In the genomic region with DNA sequence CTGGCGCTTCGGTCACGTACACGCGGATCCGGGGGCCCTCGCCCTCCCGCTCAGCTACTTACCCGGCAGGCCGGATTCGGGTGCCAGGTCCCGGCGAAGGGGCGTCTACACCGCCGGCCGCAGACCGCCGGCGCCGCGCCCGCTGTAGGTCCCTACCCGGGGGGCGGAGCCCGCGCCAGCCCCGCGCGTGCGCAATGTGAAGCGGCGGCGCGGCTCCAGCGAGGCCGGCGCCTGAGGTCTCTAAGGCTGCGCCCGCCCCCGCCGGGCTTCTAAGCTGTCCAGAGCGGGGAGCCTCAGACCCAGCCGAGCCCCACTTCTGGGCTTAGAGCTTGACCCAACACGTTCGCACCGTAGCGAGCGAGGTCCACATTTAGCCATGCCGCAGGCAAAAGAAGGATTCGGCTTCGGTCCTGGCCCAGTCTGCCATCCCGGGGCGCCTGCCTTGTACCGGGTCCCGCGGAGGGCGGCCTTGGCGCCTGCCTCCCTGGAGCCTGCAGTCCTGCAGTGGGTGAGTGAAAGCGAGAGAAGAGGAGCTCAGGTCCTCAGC, we compare ENCODE assay signal across 1 cellular context.
A peak's percentile ranks its signal among the peaks of the same experiment; 100 is the strongest.
TF ChIP-seq lines count a peak whose summit lies in the region.

A gene with protein sequence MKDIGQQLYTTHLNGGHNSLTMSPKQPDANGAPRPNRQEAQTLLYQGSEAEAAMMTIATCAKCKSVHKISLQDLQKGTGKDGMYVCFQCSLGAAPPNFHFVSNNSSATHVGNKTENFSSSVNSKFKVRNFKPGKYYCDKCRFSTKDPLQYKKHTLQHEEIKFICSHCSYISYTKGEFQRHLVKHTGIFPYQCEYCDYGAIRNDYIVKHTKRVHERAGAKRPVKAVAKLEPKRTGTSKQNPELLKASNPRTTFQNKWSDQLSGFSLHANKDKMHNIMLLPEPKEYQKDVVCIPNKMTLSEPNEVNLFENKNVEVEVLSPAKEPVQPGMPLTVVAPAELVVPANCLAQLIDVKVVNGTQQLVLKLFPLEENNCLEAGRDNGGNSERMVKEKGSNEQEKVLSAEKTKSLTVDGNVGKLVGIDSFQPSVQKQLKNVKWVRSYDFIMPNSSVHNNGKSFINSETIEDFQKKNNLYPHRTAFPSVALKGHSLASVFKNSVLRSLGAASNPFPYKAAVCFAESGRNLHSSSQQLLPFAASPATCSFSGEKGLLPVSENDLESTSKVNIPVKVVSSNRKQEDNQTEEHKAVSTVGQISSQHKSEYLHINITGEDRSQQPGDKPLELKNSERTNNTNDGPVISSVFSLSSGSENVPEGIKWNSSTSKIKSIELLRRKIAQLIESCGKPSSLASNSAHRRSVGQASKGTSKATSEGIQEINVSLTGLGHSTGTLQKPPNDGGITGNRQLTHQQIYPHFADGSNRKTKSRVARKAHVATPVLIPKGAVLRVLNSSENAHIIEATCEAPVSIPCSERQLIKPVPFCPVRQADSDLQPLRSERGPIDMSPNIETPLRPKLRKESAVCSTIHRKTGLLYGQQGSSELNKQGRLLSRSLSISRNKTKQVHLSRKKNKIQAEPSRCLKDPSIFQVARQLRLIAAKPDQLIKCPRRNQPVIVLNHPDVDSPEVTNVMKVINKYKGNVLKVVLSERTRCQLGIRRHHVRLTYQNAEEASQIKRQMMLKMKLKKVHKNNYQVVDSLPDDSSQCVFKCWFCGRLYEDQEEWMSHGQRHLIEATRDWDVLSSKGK (minus strand): TSS at position 172 of the 547 bp plus-strand sequence. CDS start 11,098 bp downstream, outside the sequence.

TF ChIP-seq in H1, 55 proteins besides CTCF, POLR2A, EP300 and RAD21 (continued from another document):
- TF ChIP-seq EGR1 (IDR thresholded peaks at IDR 0.05; ENCODE audit: borderline replicate concordance, low read depth, low read length) (peak; percentile 63; the same call in 1 of the 2 replicates), NRF1 (IDR thresholded peaks at IDR 0.05; ENCODE audit: low read depth, low read length) (peak; percentile 72), KDM1A (IDR thresholded peaks at IDR 0.05; ENCODE audit: borderline replicate concordance, low read length) (no peak), PHF8 (conservative IDR thresholded peaks at IDR 0.05; ENCODE audit: low read depth, low read length) (0 out of 2 replicates have a peak, but pooled peaks have one; percentile 39)
- TF ChIP-seq, protein P1, sequence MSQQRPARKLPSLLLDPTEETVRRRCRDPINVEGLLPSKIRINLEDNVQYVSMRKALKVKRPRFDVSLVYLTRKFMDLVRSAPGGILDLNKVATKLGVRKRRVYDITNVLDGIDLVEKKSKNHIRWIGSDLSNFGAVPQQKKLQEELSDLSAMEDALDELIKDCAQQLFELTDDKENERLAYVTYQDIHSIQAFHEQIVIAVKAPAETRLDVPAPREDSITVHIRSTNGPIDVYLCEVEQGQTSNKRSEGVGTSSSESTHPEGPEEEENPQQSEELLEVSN (IDR thresholded peaks at IDR 0.05), result 0 out of 2 replicates have a peak, but pooled peaks have one; percentile 17
